ENCODE assay signal across 22 cellular contexts in genomic region chr11:32162906-32163305, GRCh38.
A peak's percentile ranks its signal among the peaks of the same experiment; 100 is the strongest.
DNase-seq lines count a peak whose midpoint lies in the region; TF ChIP-seq lines count a peak whose summit lies in the region.
"Had no signal": no experiment of that assay in that cellular context is flagged by ENCODE, and none has a peak within 500 bp of the region (broad histone marks: within the 10 kb centered on the region; RNA-seq: fewer than 3 reads in every experiment).

No MANE protein-coding gene starts in this region.

- no peaks in the 10 kb centered on the region for H4K20me1 ChIP-seq in MM.1S (ENCODE audit: insufficient read depth, low read length)
- H4K20me1 ChIP-seq: BLaER1 treated with 17β-estradiol and CSF1 and Interleukin-3, amounts not matched to agents 10 nM and 100 nM had no signal

- no peak overlapping the region for H2AFZ ChIP-seq in MM.1S (ENCODE audit: low read length)
- H2AFZ ChIP-seq: GM23248 had no signal

- H3K27me3 ChIP-seq in MM.1S (replicated peaks; ENCODE audit: insufficient read depth, low read length) (no peaks in the 10 kb centered on the region), Peyer's patch (no peaks in the 10 kb centered on the region)
- H3K27me3 ChIP-seq in CD4-positive, alpha-beta memory T cell (ENCODE audit: insufficient read depth, low read length) = peaks cover 5% of the 10 kb centered on the region
- H3K27me3 ChIP-seq: BE2C; BLaER1 treated with 17β-estradiol and CSF1 and Interleukin-3, amounts not matched to agents 10 nM and 100 nM had no signal

- peaks cover 11% of the 10 kb centered on the region for H3K4me1 Mint-ChIP-seq in nephron
- peaks cover 0 to under 1% (median 0%) of the 10 kb centered on the region in 4 donors for H3K4me1 Mint-ChIP-seq in CD4-positive, alpha-beta memory T cell
- H3K4me1 Mint-ChIP-seq in activated naive CD4-positive, alpha-beta T cell treated with anti-CD3 and anti-CD28 coated beads, Interleukin-2, amount 10 ng/mL, durations not matched to agents 7 days and 5 days = peaks cover 6% of the 10 kb centered on the region
- H3K4me1 Mint-ChIP-seq: CD14-positive monocyte had no signal

- TF ChIP-seq POLR2A in Peyer's patch (IDR thresholded peaks at IDR 0.05) = no peak

- CTCF ChIA-PET in CD4-positive, alpha-beta memory T cell (lab: Charles Lee; ENCODE audit: partially characterized antibody) = interaction anchor here (5.6 kb wide), 1 partner anchor 13 kb away, joined by 29 read pairs; no protein-coding TSS in a partner anchor
- CTCF ChIA-PET in activated naive CD4-positive, alpha-beta T cell treated with anti-CD3 and anti-CD28 coated beads, Interleukin-2, amount 10 ng/mL, durations not matched to agents 7 days and 5 days (lab: Charles Lee) = interaction anchor here (3.1 kb wide), 1 partner anchor 13 kb away, joined by 18 read pairs; no protein-coding TSS in a partner anchor

- no peak overlapping the region for H3K4me3 Mint-ChIP-seq in nephron
- H3K4me3 Mint-ChIP-seq in CD4-positive, alpha-beta memory T cell = no peak overlapping the region
- H3K4me3 Mint-ChIP-seq in activated naive CD4-positive, alpha-beta T cell treated with anti-CD3 and anti-CD28 coated beads, Interleukin-2, amount 10 ng/mL, durations not matched to agents 7 days and 5 days = no peak overlapping the region
- H3K4me3 Mint-ChIP-seq: CD14-positive monocyte; CD4-positive, alpha-beta T cell; H9 had no signal

- H3K36me3 ChIP-seq in MM.1S (replicated peaks; ENCODE audit: insufficient read depth, low read length) (no peaks in the 10 kb centered on the region), Peyer's patch (no peaks in the 10 kb centered on the region)
- no peaks in the 10 kb centered on the region for H3K36me3 ChIP-seq in CD4-positive, alpha-beta memory T cell (ENCODE audit: insufficient read depth, low read length)
- H3K36me3 ChIP-seq: BE2C; BLaER1 treated with 17β-estradiol and CSF1 and Interleukin-3, amounts not matched to agents 10 nM and 100 nM had no signal

- peak overlapping the region; percentile 48; the same call in 1 of the 2 replicates for H3K27ac ChIP-seq in MM.1S (ENCODE audit: low read length)
- H3K27ac ChIP-seq in CD4-positive, alpha-beta memory T cell (ENCODE audit: low read depth, low read length) = no peak overlapping the region
- no peak overlapping the region for H3K27ac ChIP-seq in Peyer's patch
- H3K27ac ChIP-seq: A549; BLaER1 treated with 17β-estradiol and CSF1 and Interleukin-3, amounts not matched to agents 10 nM and 100 nM; GM23248 had no signal

- H3K9ac ChIP-seq in MM.1S (ENCODE audit: low read length) = no peak overlapping the region
- H3K9ac ChIP-seq: BLaER1 treated with 17β-estradiol and CSF1 and Interleukin-3, amounts not matched to agents 10 nM and 100 nM; GM23248 had no signal

- no peaks in the 10 kb centered on the region for H3K9me2 ChIP-seq in MM.1S (replicated peaks; ENCODE audit: insufficient read depth, low read length)

- POLR2A ChIA-PET in CD4-positive, alpha-beta memory T cell (lab: Charles Lee; ENCODE audit: partially characterized antibody) = no interaction called here

- peak overlapping the region in 2 of 3 experiments; percentile 18 to 46 for H3K27ac Mint-ChIP-seq in nephron
- H3K27ac Mint-ChIP-seq in CD4-positive, alpha-beta memory T cell = no peak overlapping the region
- H3K27ac Mint-ChIP-seq in activated naive CD4-positive, alpha-beta T cell treated with anti-CD3 and anti-CD28 coated beads, Interleukin-2, amount 10 ng/mL, durations not matched to agents 7 days and 5 days = no peak overlapping the region
- H3K27ac Mint-ChIP-seq: CD14-positive monocyte; CD4-positive, alpha-beta T cell; H9 had no signal

- H3K9me3 ChIP-seq in MM.1S (replicated peaks; ENCODE audit: insufficient read depth, low read length) (no peaks in the 10 kb centered on the region), Peyer's patch (no peaks in the 10 kb centered on the region)
- no peaks in the 10 kb centered on the region for H3K9me3 ChIP-seq in CD4-positive, alpha-beta memory T cell (ENCODE audit: control insufficient read depth in 1 of 2, low read length in 2 of 2)
- H3K9me3 ChIP-seq: A549; BE2C; BLaER1 treated with 17β-estradiol and CSF1 and Interleukin-3, amounts not matched to agents 10 nM and 100 nM had no signal

- no peaks in the 10 kb centered on the region for H3K27me3 Mint-ChIP-seq in nephron (ENCODE audit: low read depth)
- H3K27me3 Mint-ChIP-seq in CD4-positive, alpha-beta memory T cell = peaks cover 7 to 18% of the 10 kb centered on the region in 2 donors
- peaks cover 22% of the 10 kb centered on the region for H3K27me3 Mint-ChIP-seq in activated naive CD4-positive, alpha-beta T cell treated with anti-CD3 and anti-CD28 coated beads, Interleukin-2, amount 10 ng/mL, durations not matched to agents 7 days and 5 days

- peak overlapping the region; percentile 42 for H3K4me3 ChIP-seq in Jurkat, Clone E6-1 (ENCODE audit: low read length)
- H3K4me3 ChIP-seq in MM.1S (ENCODE audit: low read length) (no peak overlapping the region), Peyer's patch (no peak overlapping the region)
- H3K4me3 ChIP-seq in CD4-positive, alpha-beta memory T cell (ENCODE audit: low read length in 2 of 2) = no peak overlapping the region
- H3K4me3 ChIP-seq: A549; BLaER1 treated with 17β-estradiol and CSF1 and Interleukin-3, amounts not matched to agents 10 nM and 100 nM; GM23248 had no signal

- H3K9me3 Mint-ChIP-seq in nephron = no peaks in the 10 kb centered on the region
- no peaks in the 10 kb centered on the region for H3K9me3 Mint-ChIP-seq in CD4-positive, alpha-beta memory T cell
- no peaks in the 10 kb centered on the region for H3K9me3 Mint-ChIP-seq in activated naive CD4-positive, alpha-beta T cell treated with anti-CD3 and anti-CD28 coated beads, Interleukin-2, amount 10 ng/mL, durations not matched to agents 7 days and 5 days
- H3K9me3 Mint-ChIP-seq: CD4-positive, alpha-beta T cell; H9 had no signal

- H3K79me2 ChIP-seq in MM.1S (ENCODE audit: low read length) = no peaks in the 10 kb centered on the region

- intact Hi-C loops in CD4-positive, alpha-beta memory T cell (cut with micrococcal nuclease) = no loop called here

- no peaks in the 10 kb centered on the region for H3K36me3 Mint-ChIP-seq in nephron (ENCODE audit: low read depth)
- H3K36me3 Mint-ChIP-seq in CD4-positive, alpha-beta memory T cell = no peaks in the 10 kb centered on the region
- no peaks in the 10 kb centered on the region for H3K36me3 Mint-ChIP-seq in activated naive CD4-positive, alpha-beta T cell treated with anti-CD3 and anti-CD28 coated beads, Interleukin-2, amount 10 ng/mL, durations not matched to agents 7 days and 5 days
- H3K36me3 Mint-ChIP-seq: CD14-positive monocyte had no signal

- no peak for TF ChIP-seq CTCF in MM.1S (IDR thresholded peaks at IDR 0.05; ENCODE audit: low read length)
- TF ChIP-seq CTCF in nephron (IDR thresholded peaks at IDR 0.05; ENCODE audit: unreplicated experiment in 3 of 3) = no peak
- TF ChIP-seq CTCF in Peyer's patch (IDR thresholded peaks at IDR 0.05) = no peak

- peak overlapping the region; percentile 53 for H3K4me2 ChIP-seq in MM.1S (ENCODE audit: low read depth, low read length)
- H3K4me2 ChIP-seq: A549; BLaER1 treated with 17β-estradiol and CSF1 and Interleukin-3, amounts not matched to agents 10 nM and 100 nM had no signal

- peak; percentile 97 for DNase-seq in Jurkat, Clone E6-1 (ENCODE audit: low read depth, low spot score)
- DNase-seq in MM.1S (peak; percentile 56), Peyer's patch (no peak), kidney tubule cell (ENCODE audit: low spot score) (no peak)
- DNase-seq in CD4-positive, alpha-beta memory T cell = no peak
- DNase-seq in activated naive CD4-positive, alpha-beta T cell treated with anti-CD3 and anti-CD28 coated beads, Interleukin-2, amount 10 ng/mL, durations not matched to agents 7 days and 5 days = no peak
- DNase-seq: 8988T; ACHN; AML-193; BE2C; Calu3; CD4-positive, alpha-beta T cell; COR-L47; DMS53; DMS79 treated with DMSO at 0.1 percent for 48 hours; GF-D8; GM23248; H9 had no signal

- H3F3A ChIP-seq in MM.1S (ENCODE audit: insufficient read depth, low read length) = 0 out of 2 replicates have a peak, but pooled peaks cover 8% of the 10 kb centered on the region

- H3K4me1 ChIP-seq in MM.1S (ENCODE audit: low read length) (peaks cover 24% of the 10 kb centered on the region), Peyer's patch (no peaks in the 10 kb centered on the region)
- H3K4me1 ChIP-seq in CD4-positive, alpha-beta memory T cell (ENCODE audit: insufficient read depth, low read length) = no peaks in the 10 kb centered on the region
- H3K4me1 ChIP-seq: A549; BE2C; BLaER1 treated with 17β-estradiol and CSF1 and Interleukin-3, amounts not matched to agents 10 nM and 100 nM had no signal

Comparison
In these comparisons a context has a peak if more than half of its experiments do, and no peak if none do; other contexts are left out.
1. DNase-seq: peak in Jurkat, Clone E6-1 (single experiment) and MM.1S (single experiment); none in CD4-positive, alpha-beta memory T cell (0 of 5), activated naive CD4-positive, alpha-beta T cell treated with anti-CD3 and anti-CD28 coated beads, Interleukin-2, amount 10 ng/mL, durations not matched to agents 7 days and 5 days (single experiment), Peyer's patch (0 of 3) and kidney tubule cell (single experiment).
2. H3K27ac Mint-ChIP-seq: peak in nephron (2 of 3); none in CD4-positive, alpha-beta memory T cell (0 of 7) and activated naive CD4-positive, alpha-beta T cell treated with anti-CD3 and anti-CD28 coated beads, Interleukin-2, amount 10 ng/mL, durations not matched to agents 7 days and 5 days (single experiment).